Comparison of ENCODE assay signal across 1 cellular context in the genomic region with DNA sequence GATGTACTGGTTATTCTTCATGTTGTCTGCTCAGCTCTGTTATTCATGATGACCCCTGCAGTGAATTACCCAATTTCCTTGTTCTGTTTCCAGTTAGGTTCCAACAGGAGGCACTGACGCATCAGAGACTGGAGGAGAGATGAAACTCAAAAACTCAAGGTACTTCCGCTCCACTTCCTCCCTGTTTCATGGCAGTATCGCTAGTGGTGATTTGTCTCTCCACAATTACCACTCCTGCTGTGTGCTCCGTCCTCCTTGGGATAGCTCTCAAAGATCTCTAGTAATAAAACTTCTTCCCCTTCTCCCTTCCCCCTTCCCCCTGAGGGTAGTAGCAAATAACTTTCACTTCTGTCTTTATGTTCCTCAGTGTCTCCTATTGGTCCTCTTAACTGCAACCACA.
TF ChIP-seq lines count a peak whose summit lies in the region.

No MANE protein-coding gene starts in this region.

TF ChIP-seq in Ishikawa, 13 proteins besides CTCF, POLR2A, EP300 and RAD21 (continued from another document):
- TF ChIP-seq, protein P1, sequence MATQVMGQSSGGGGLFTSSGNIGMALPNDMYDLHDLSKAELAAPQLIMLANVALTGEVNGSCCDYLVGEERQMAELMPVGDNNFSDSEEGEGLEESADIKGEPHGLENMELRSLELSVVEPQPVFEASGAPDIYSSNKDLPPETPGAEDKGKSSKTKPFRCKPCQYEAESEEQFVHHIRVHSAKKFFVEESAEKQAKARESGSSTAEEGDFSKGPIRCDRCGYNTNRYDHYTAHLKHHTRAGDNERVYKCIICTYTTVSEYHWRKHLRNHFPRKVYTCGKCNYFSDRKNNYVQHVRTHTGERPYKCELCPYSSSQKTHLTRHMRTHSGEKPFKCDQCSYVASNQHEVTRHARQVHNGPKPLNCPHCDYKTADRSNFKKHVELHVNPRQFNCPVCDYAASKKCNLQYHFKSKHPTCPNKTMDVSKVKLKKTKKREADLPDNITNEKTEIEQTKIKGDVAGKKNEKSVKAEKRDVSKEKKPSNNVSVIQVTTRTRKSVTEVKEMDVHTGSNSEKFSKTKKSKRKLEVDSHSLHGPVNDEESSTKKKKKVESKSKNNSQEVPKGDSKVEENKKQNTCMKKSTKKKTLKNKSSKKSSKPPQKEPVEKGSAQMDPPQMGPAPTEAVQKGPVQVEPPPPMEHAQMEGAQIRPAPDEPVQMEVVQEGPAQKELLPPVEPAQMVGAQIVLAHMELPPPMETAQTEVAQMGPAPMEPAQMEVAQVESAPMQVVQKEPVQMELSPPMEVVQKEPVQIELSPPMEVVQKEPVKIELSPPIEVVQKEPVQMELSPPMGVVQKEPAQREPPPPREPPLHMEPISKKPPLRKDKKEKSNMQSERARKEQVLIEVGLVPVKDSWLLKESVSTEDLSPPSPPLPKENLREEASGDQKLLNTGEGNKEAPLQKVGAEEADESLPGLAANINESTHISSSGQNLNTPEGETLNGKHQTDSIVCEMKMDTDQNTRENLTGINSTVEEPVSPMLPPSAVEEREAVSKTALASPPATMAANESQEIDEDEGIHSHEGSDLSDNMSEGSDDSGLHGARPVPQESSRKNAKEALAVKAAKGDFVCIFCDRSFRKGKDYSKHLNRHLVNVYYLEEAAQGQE (IDR thresholded peaks at IDR 0.05; ENCODE audit: low read depth), result no peak
- TF ChIP-seq EGR1 (IDR thresholded peaks at IDR 0.05) (no peak), CREB1 (IDR thresholded peaks at IDR 0.05; ENCODE audit: low read depth) (no peak)
TF ChIP-seq in Ishikawa: peak in this region for 0.
